30 cellular contexts compared by ENCODE assay signal in the genomic region with DNA sequence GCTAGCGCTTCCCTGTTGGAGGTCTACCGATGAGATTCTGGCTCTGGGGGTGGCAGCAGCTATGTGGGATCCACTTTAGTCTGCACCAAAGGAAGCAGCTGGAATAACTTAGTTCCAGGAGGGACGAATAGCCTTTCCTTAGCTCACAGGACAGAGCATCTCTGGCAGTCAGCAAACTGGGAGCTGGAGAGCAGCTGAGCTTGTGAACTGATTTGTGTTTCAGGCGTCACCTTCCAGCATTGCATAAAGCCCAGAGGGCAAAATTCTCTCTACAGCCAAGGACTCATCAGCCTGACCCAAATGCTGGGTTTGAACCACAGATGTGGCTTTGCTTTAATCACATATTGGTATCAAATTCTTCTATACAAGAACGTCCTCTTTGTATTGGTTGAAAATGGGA.
"Had no signal": no experiment of that assay in that cellular context is flagged by ENCODE, and none has a peak within 500 bp of the region (broad histone marks: within the 10 kb centered on the region; RNA-seq: fewer than 3 reads in every experiment).

No MANE protein-coding gene starts in this region.

- H3K4me3 ChIP-seq: ascending aorta, cardiac muscle cell, colonic mucosa, gastroesophageal sphincter, ovary, right lobe of liver had no signal

- H3K4me1 ChIP-seq: ascending aorta, colonic mucosa, gastroesophageal sphincter, right lobe of liver had no signal

- H3K27ac Mint-ChIP-seq: activated naive CD4-positive, alpha-beta T cell treated with anti-CD3 and anti-CD28 coated beads, Interleukin-2, amount 10 ng/mL, durations not matched to agents 7 days and 5 days; activated naive CD8-positive, alpha-beta T cell treated with anti-CD3 and anti-CD28 coated beads, Interleukin-2, amount 10 ng/mL, durations not matched to agents 7 days and 5 days; activated T-helper 1 cell treated with anti-CD3 and anti-CD28 coated beads, Interleukin-12 subunit alpha, Interleukin-12 subunit beta, Interleukin-2, Interleukin-4 antibody, amounts not matched to agents 30 ng/mL and 10 ng/mL and 1 ng/mL, durations not matched to agents 14 hours and 24 hours and 36 hours; mesothelial cell of epicardium; naive B cell; nephron progenitor cell; progenitor cell of endocrine pancreas; T-helper 1 cell treated with Interleukin-12 subunit alpha and Interleukin-12 subunit beta and Interleukin-4 antibody, amounts not matched to agents 30 μg/mL and 1 μg/mL, for 36 hours had no signal

- H3K36me3 Mint-ChIP-seq: activated naive CD4-positive, alpha-beta T cell treated with anti-CD3 and anti-CD28 coated beads, Interleukin-2, amount 10 ng/mL, durations not matched to agents 7 days and 5 days; activated naive CD8-positive, alpha-beta T cell treated with anti-CD3 and anti-CD28 coated beads, Interleukin-2, amount 10 ng/mL, durations not matched to agents 7 days and 5 days; brain; mesothelial cell of epicardium; naive B cell had no signal

- H3K9me3 ChIP-seq: ascending aorta, colonic mucosa, gastroesophageal sphincter, ovary, right lobe of liver had no signal

- H3K27ac ChIP-seq: ascending aorta, cardiac muscle cell, colonic mucosa, gastroesophageal sphincter, ovary, right lobe of liver, VCaP had no signal

- H3K27me3 ChIP-seq: ascending aorta, cardiac muscle cell, colonic mucosa, gastroesophageal sphincter, ovary, right lobe of liver had no signal

- H3K9me3 Mint-ChIP-seq: activated naive CD4-positive, alpha-beta T cell treated with anti-CD3 and anti-CD28 coated beads, Interleukin-2, amount 10 ng/mL, durations not matched to agents 7 days and 5 days; activated naive CD8-positive, alpha-beta T cell treated with anti-CD3 and anti-CD28 coated beads, Interleukin-2, amount 10 ng/mL, durations not matched to agents 7 days and 5 days; activated T-helper 1 cell treated with anti-CD3 and anti-CD28 coated beads, Interleukin-12 subunit alpha, Interleukin-12 subunit beta, Interleukin-2, Interleukin-4 antibody, amounts not matched to agents 30 ng/mL and 10 ng/mL and 1 ng/mL, durations not matched to agents 14 hours and 24 hours and 36 hours; mesothelial cell of epicardium; naive B cell; nephron progenitor cell; T-helper 1 cell treated with Interleukin-12 subunit alpha and Interleukin-12 subunit beta and Interleukin-4 antibody, amounts not matched to agents 30 μg/mL and 1 μg/mL, for 36 hours had no signal

- H3K4me1 Mint-ChIP-seq: activated naive CD4-positive, alpha-beta T cell treated with anti-CD3 and anti-CD28 coated beads, Interleukin-2, amount 10 ng/mL, durations not matched to agents 7 days and 5 days; activated naive CD8-positive, alpha-beta T cell treated with anti-CD3 and anti-CD28 coated beads, Interleukin-2, amount 10 ng/mL, durations not matched to agents 7 days and 5 days; naive B cell; nephron progenitor cell had no signal

- H3K36me3 ChIP-seq: ascending aorta, cardiac muscle cell, colonic mucosa, gastroesophageal sphincter, ovary, right lobe of liver had no signal

- DNase-seq: activated CD4-positive, alpha-beta T cell treated with anti-CD3 and anti-CD28 coated beads for 48 hours; activated CD4-positive, alpha-beta T cell treated with anti-CD3 and anti-CD28 coated beads, Interleukin-2, amount 50 U/mL, for 48 hours; activated CD8-positive, alpha-beta memory T cell treated with anti-CD3 and anti-CD28 coated beads, Interleukin-2, amount 50 U/mL, for 4 hours; activated effector memory CD4-positive, alpha-beta T cell treated with anti-CD3 and anti-CD28 coated beads, Interleukin-2, amount 50 U/mL, for 16 hours; activated naive CD4-positive, alpha-beta T cell treated with anti-CD3 and anti-CD28 coated beads, Interleukin-2, amount 10 ng/mL, durations not matched to agents 7 days and 5 days; activated naive CD8-positive, alpha-beta T cell treated with anti-CD3 and anti-CD28 coated beads, Interleukin-2, amount 10 ng/mL, durations not matched to agents 7 days and 5 days; activated T-cell treated with anti-CD3 and anti-CD28 coated beads, Interleukin-2, amount 50 U/mL, for 1 hour; cerebellar nuclear complex; colonic mucosa; effector CD8-positive, alpha-beta T cell; erythroblast; hippocampal formation; left cardiac atrium; mammary epithelial cell; naive B cell; nephron progenitor cell; ovary; right lobe of liver; stimulated activated CD4-positive, alpha-beta T cell treated with anti-CD3 and anti-CD28 coated beads, Interleukin-2, amount 100 ng/mL, for 48 hours; stimulated activated naive CD4-positive, alpha-beta T cell treated with Interleukin-2 at 50 U/mL for 16 hours; T-helper 9 cell had no signal

- H3K4me3 Mint-ChIP-seq: activated naive CD4-positive, alpha-beta T cell treated with anti-CD3 and anti-CD28 coated beads, Interleukin-2, amount 10 ng/mL, durations not matched to agents 7 days and 5 days; activated naive CD8-positive, alpha-beta T cell treated with anti-CD3 and anti-CD28 coated beads, Interleukin-2, amount 10 ng/mL, durations not matched to agents 7 days and 5 days; activated T-helper 1 cell treated with anti-CD3 and anti-CD28 coated beads, Interleukin-12 subunit alpha, Interleukin-12 subunit beta, Interleukin-2, Interleukin-4 antibody, amounts not matched to agents 30 ng/mL and 10 ng/mL and 1 ng/mL, durations not matched to agents 14 hours and 24 hours and 36 hours; brain; mesothelial cell of epicardium; naive B cell; nephron progenitor cell; T-helper 1 cell treated with Interleukin-12 subunit alpha and Interleukin-12 subunit beta and Interleukin-4 antibody, amounts not matched to agents 30 μg/mL and 1 μg/mL, for 36 hours had no signal
